ENCODE assay signal across 19 cellular contexts in genomic region chr2:152650768-152651371, GRCh38.
DNase-seq lines count a peak whose midpoint lies in the region; ATAC-seq and TF ChIP-seq lines count a peak whose summit lies in the region.
"Had no signal": no experiment of that assay in that cellular context is flagged by ENCODE, and none has a peak within 500 bp of the region (broad histone marks: within the 10 kb centered on the region; RNA-seq: fewer than 3 reads in every experiment).

No MANE protein-coding gene starts in this region.

- H3K36me3 ChIP-seq in GM23338 (ENCODE audit: insufficient read depth) = peaks cover 15% of the 10 kb centered on the region; the same call in 1 of the 2 replicates

- H3K36me3 Mint-ChIP-seq in activated naive CD4-positive, alpha-beta T cell treated with anti-CD3 and anti-CD28 coated beads, Interleukin-2, amount 50 U/mL, for 24 hours = no peaks in the 10 kb centered on the region
- H3K36me3 Mint-ChIP-seq in GM23338 (ENCODE audit: low read depth) = peaks cover 22% of the 10 kb centered on the region; the same call in 2 of the 3 replicates
- peaks cover 10% of the 10 kb centered on the region for H3K36me3 Mint-ChIP-seq in chondrocyte (ENCODE audit: low read depth)
- peaks cover 11% of the 10 kb centered on the region for H3K36me3 Mint-ChIP-seq in progenitor cell of endocrine pancreas (ENCODE audit: insufficient read depth)
- H3K36me3 Mint-ChIP-seq: IgD-negative memory B cell had no signal

- H3K27ac ChIP-seq in GM23338 (ENCODE audit: low read depth) = no peak overlapping the region

- no peaks in the 10 kb centered on the region for H3K9me3 Mint-ChIP-seq in activated naive CD4-positive, alpha-beta T cell treated with anti-CD3 and anti-CD28 coated beads, Interleukin-2, amount 50 U/mL, for 24 hours
- H3K9me3 Mint-ChIP-seq in GM23338 (no peaks in the 10 kb centered on the region; the same call in 2 of the 3 replicates), chondrocyte (ENCODE audit: low read depth) (no peaks in the 10 kb centered on the region), progenitor cell of endocrine pancreas (ENCODE audit: low read depth) (no peaks in the 10 kb centered on the region)
- H3K9me3 Mint-ChIP-seq: CD8-positive, alpha-beta T cell; IgD-negative memory B cell had no signal

- no peak for DNase-seq in activated naive CD4-positive, alpha-beta T cell treated with anti-CD3 and anti-CD28 coated beads, Interleukin-2, amount 50 U/mL, for 16 hours
- DNase-seq in GM23338 (ENCODE audit: low spot score) (no peak), chondrocyte (ENCODE audit: low spot score) (no peak), progenitor cell of endocrine pancreas (ENCODE audit: low spot score, unreplicated experiment) (no peak), cardiac septum (ENCODE audit: low spot score) (no peak), T-helper 9 cell (no peak)
- no peak for DNase-seq in activated naive CD4-positive, alpha-beta T cell (lab: John Stamatoyannopoulos, UW)
- DNase-seq: CD8-positive, alpha-beta T cell; H7; Kasumi-1; MM.1S; NCI-H1092; NCI-H1436 treated with DMSO at 0.1 percent for 48 hours; NCI-H2029; NCI-H345; NCI-H524 treated with DMSO at 0.1 percent for 48 hours had no signal

- H3K9me2 ChIP-seq in GM23338 (ENCODE audit: insufficient read depth) = no peaks in the 10 kb centered on the region

- H3K27ac Mint-ChIP-seq in activated naive CD4-positive, alpha-beta T cell treated with anti-CD3 and anti-CD28 coated beads, Interleukin-2, amount 50 U/mL, for 24 hours = peak overlapping the region; percentile 8
- H3K27ac Mint-ChIP-seq in GM23338 = peak overlapping the region; percentile 11; the same call in 1 of the 2 replicates
- H3K27ac Mint-ChIP-seq in chondrocyte (ENCODE audit: unreplicated experiment) = peak overlapping the region; percentile 24
- H3K27ac Mint-ChIP-seq in progenitor cell of endocrine pancreas = peak overlapping the region; percentile 57
- H3K27ac Mint-ChIP-seq: CD8-positive, alpha-beta T cell; IgD-negative memory B cell had no signal

- H3K4me3 ChIP-seq in GM23338 = no peak overlapping the region
- H3K4me3 ChIP-seq: BLaER1 treated with 17β-estradiol and CSF1 and Interleukin-3, amounts not matched to agents 10 nM and 100 nM had no signal

- H3K4me2 ChIP-seq in GM23338 = no peak overlapping the region
- H3K4me2 ChIP-seq: BLaER1 treated with 17β-estradiol and CSF1 and Interleukin-3, amounts not matched to agents 10 nM and 100 nM had no signal

- no peak for ATAC-seq in GM23338
- ATAC-seq: CD8-positive, alpha-beta T cell had no signal

- H3K4me1 ChIP-seq in GM23338 (ENCODE audit: insufficient read depth) = peaks cover 20% of the 10 kb centered on the region
- H3K4me1 ChIP-seq: BLaER1 treated with 17β-estradiol and CSF1 and Interleukin-3, amounts not matched to agents 10 nM and 100 nM had no signal

- peaks cover 12% of the 10 kb centered on the region; the same call in 1 of the 2 replicates for H4K20me1 ChIP-seq in GM23338 (replicated peaks; ENCODE audit: insufficient read depth)

- H3K79me2 ChIP-seq in GM23338 (replicated peaks; ENCODE audit: insufficient read depth) = no peaks in the 10 kb centered on the region

- H2AFZ ChIP-seq in GM23338 = no peak overlapping the region

- peaks cover 1% of the 10 kb centered on the region for H3K4me1 Mint-ChIP-seq in activated naive CD4-positive, alpha-beta T cell treated with anti-CD3 and anti-CD28 coated beads, Interleukin-2, amount 50 U/mL, for 24 hours
- peaks cover 29% of the 10 kb centered on the region for H3K4me1 Mint-ChIP-seq in GM23338
- peaks cover 17% of the 10 kb centered on the region for H3K4me1 Mint-ChIP-seq in chondrocyte (ENCODE audit: low read depth)
- peaks cover 23% of the 10 kb centered on the region for H3K4me1 Mint-ChIP-seq in progenitor cell of endocrine pancreas (ENCODE audit: low read depth)
- H3K4me1 Mint-ChIP-seq: IgD-negative memory B cell had no signal

- H3F3A ChIP-seq in GM23338 (replicated peaks; ENCODE audit: low read depth) = no peaks in the 10 kb centered on the region

- intact Hi-C loops in cardiac septum (cut with DNase I) = no loop called here

- no peak overlapping the region for H3K4me3 Mint-ChIP-seq in activated naive CD4-positive, alpha-beta T cell treated with anti-CD3 and anti-CD28 coated beads, Interleukin-2, amount 50 U/mL, for 24 hours
- H3K4me3 Mint-ChIP-seq in GM23338 (no peak overlapping the region), chondrocyte (ENCODE audit: unreplicated experiment) (no peak overlapping the region), progenitor cell of endocrine pancreas (ENCODE audit: low read depth) (no peak overlapping the region)
- H3K4me3 Mint-ChIP-seq: CD8-positive, alpha-beta T cell; IgD-negative memory B cell had no signal

- TF ChIP-seq CTCF in GM23338 (conservative IDR thresholded peaks at IDR 0.05; ENCODE audit: low read depth in 2 of 2) (no peak), chondrocyte (IDR thresholded peaks at IDR 0.05) (no peak), progenitor cell of endocrine pancreas (IDR thresholded peaks at IDR 0.05; ENCODE audit: unreplicated experiment) (no peak)

- no peaks in the 10 kb centered on the region for H3K27me3 Mint-ChIP-seq in activated naive CD4-positive, alpha-beta T cell treated with anti-CD3 and anti-CD28 coated beads, Interleukin-2, amount 50 U/mL, for 24 hours
- H3K27me3 Mint-ChIP-seq in GM23338 (ENCODE audit: insufficient read depth, low read depth, poor library complexity) (peaks cover 4% of the 10 kb centered on the region), chondrocyte (ENCODE audit: low read depth) (no peaks in the 10 kb centered on the region), progenitor cell of endocrine pancreas (no peaks in the 10 kb centered on the region)
- H3K27me3 Mint-ChIP-seq: IgD-negative memory B cell had no signal

- no peaks in the 10 kb centered on the region for H3K27me3 ChIP-seq in GM23338 (ENCODE audit: insufficient read depth)
- H3K27me3 ChIP-seq: BLaER1 treated with 17β-estradiol and CSF1 and Interleukin-3, amounts not matched to agents 10 nM and 100 nM had no signal

TF ChIP-seq in GM23338, 12 proteins besides CTCF, POLR2A, EP300 and RAD21 (continues in another document):
- no peak for TF ChIP-seq STAT1 (IDR thresholded peaks at IDR 0.05; ENCODE audit: unreplicated experiment)
- TF ChIP-seq EZH2 (IDR thresholded peaks at IDR 0.05; ENCODE audit: low read depth, unreplicated experiment) = no peak
- TF ChIP-seq CREB1 (CRISPR knock-in tag; IDR thresholded peaks at IDR 0.05; ENCODE audit: low read depth) = no peak
- no peak for TF ChIP-seq ETS1 (IDR thresholded peaks at IDR 0.05)
